9 cellular contexts compared by ENCODE assay signal in the genomic region with DNA sequence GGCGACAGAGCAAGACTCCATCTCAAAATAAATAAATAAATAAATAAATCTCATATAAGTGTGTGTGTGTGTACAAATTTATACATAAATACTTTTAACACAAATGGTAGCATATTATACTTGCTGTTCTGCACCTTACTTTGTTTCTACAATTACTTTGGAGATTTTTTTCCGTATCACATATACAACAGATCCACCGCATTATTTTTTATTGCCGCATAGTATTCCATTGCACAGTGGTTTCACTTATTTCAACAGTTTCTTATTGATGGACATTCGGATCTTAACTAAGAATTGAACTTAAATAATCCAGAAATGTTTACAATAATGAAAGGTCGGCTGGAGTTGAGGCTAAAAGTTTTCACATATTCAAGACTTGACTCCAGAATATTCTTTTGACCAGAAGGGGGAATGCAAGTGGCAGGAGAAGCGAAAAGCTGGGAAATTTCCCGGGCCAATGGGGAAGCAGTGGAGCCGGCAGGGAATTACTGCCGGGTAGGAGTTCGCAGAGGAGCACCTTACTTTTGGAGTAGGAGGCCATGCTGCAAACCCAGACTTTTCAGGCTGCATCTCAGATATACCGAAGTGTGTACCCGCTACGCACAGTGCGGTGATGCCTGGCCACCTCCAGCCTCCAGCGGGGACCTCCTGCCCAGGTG.
DNase-seq lines count a peak whose midpoint lies in the region; ATAC-seq and TF ChIP-seq lines count a peak whose summit lies in the region.
"Had no signal": no experiment of that assay in that cellular context is flagged by ENCODE, and none has a peak within 500 bp of the region (broad histone marks: within the 10 kb centered on the region; RNA-seq: fewer than 3 reads in every experiment).

No MANE protein-coding gene starts in this region.

- H3K36me3 Mint-ChIP-seq in T-helper 1 cell treated with Interleukin-12 subunit alpha and Interleukin-12 subunit beta and Interleukin-4 antibody, amounts not matched to agents 30 μg/mL and 1 μg/mL, for 36 hours (ENCODE audit: low read depth): peaks cover 4% of the 10 kb centered on the region

- no peak overlapping the region for H3K9ac ChIP-seq in iPS-18a (ENCODE audit: low read length)

- peaks cover 7% of the 10 kb centered on the region for H3K4me1 Mint-ChIP-seq in T-helper 1 cell treated with Interleukin-12 subunit alpha and Interleukin-12 subunit beta and Interleukin-4 antibody, amounts not matched to agents 30 μg/mL and 1 μg/mL, for 36 hours (ENCODE audit: low read depth)
- H3K4me1 Mint-ChIP-seq in stimulated activated naive CD8-positive, alpha-beta T cell treated with anti-CD3 and anti-CD28 coated beads, Interleukin-15, amount 100 ng/mL, for 72 hours: peaks cover 13% of the 10 kb centered on the region

- DNase-seq in T-helper 1 cell (no peak), WERI-Rb-1 (no peak), LoVo (ENCODE audit: low spot score) (no peak)
- DNase-seq in stimulated activated naive CD8-positive, alpha-beta T cell treated with anti-CD3 and anti-CD28 coated beads, Interleukin-15, amount 100 ng/mL, for 72 hours: no peak

- H3K36me3 ChIP-seq in WERI-Rb-1 (no peaks in the 10 kb centered on the region), iPS-18a (ENCODE audit: control insufficient read depth, low read depth, low read length) (no peaks in the 10 kb centered on the region)

- peak; percentile 48 for ATAC-seq in stimulated activated naive CD8-positive, alpha-beta T cell treated with anti-CD3 and anti-CD28 coated beads, Interleukin-15, amount 100 ng/mL, for 72 hours
- no peak for ATAC-seq in HG03565 (IDR thresholded peaks at IDR 0.05; ENCODE audit: unreplicated experiment)
- no peak for ATAC-seq in GM18909 (IDR thresholded peaks at IDR 0.05; ENCODE audit: poor library complexity, unreplicated experiment)
- ATAC-seq: K562 had no signal

- H3K27ac Mint-ChIP-seq in T-helper 1 cell treated with Interleukin-12 subunit alpha and Interleukin-12 subunit beta and Interleukin-4 antibody, amounts not matched to agents 30 μg/mL and 1 μg/mL, for 36 hours: no peak overlapping the region
- H3K27ac Mint-ChIP-seq in stimulated activated naive CD8-positive, alpha-beta T cell treated with anti-CD3 and anti-CD28 coated beads, Interleukin-15, amount 100 ng/mL, for 72 hours: no peak overlapping the region

- peaks cover 44% of the 10 kb centered on the region for H3K27me3 Mint-ChIP-seq in T-helper 1 cell treated with Interleukin-12 subunit alpha and Interleukin-12 subunit beta and Interleukin-4 antibody, amounts not matched to agents 30 μg/mL and 1 μg/mL, for 36 hours (ENCODE audit: low read depth)
- peaks cover 52% of the 10 kb centered on the region for H3K27me3 Mint-ChIP-seq in stimulated activated naive CD8-positive, alpha-beta T cell treated with anti-CD3 and anti-CD28 coated beads, Interleukin-15, amount 100 ng/mL, for 72 hours

- no peaks in the 10 kb centered on the region for H3K27me3 ChIP-seq in WERI-Rb-1 (ENCODE audit: insufficient read depth, low read depth, severe bottlenecking)
- H3K27me3 ChIP-seq in iPS-18a (ENCODE audit: control insufficient read depth, insufficient read depth, low read length): peaks cover 50% of the 10 kb centered on the region

- no peak overlapping the region for H3K27ac ChIP-seq in WERI-Rb-1
- no peak overlapping the region for H3K27ac ChIP-seq in iPS-18a (ENCODE audit: low read length)

- H3K9me3 ChIP-seq in WERI-Rb-1 (ENCODE audit: severe bottlenecking) (no peaks in the 10 kb centered on the region), iPS-18a (ENCODE audit: control insufficient read depth, low read depth, low read length) (no peaks in the 10 kb centered on the region)

- TF ChIP-seq CTCF in WERI-Rb-1 (IDR thresholded peaks at IDR 0.05; ENCODE audit: low read depth, low read length): no peak

- H3K4me3 Mint-ChIP-seq in T-helper 1 cell treated with Interleukin-12 subunit alpha and Interleukin-12 subunit beta and Interleukin-4 antibody, amounts not matched to agents 30 μg/mL and 1 μg/mL, for 36 hours: peak overlapping the region; percentile 41
- peak overlapping the region; percentile 49 to 73 for H3K4me3 Mint-ChIP-seq in stimulated activated naive CD8-positive, alpha-beta T cell treated with anti-CD3 and anti-CD28 coated beads, Interleukin-15, amount 100 ng/mL, for 72 hours

- no peaks in the 10 kb centered on the region for H3K4me1 ChIP-seq in iPS-18a (ENCODE audit: control insufficient read depth, low read depth, low read length)

- no peaks in the 10 kb centered on the region for H3K9me3 Mint-ChIP-seq in T-helper 1 cell treated with Interleukin-12 subunit alpha and Interleukin-12 subunit beta and Interleukin-4 antibody, amounts not matched to agents 30 μg/mL and 1 μg/mL, for 36 hours
- H3K9me3 Mint-ChIP-seq in stimulated activated naive CD8-positive, alpha-beta T cell treated with anti-CD3 and anti-CD28 coated beads, Interleukin-15, amount 100 ng/mL, for 72 hours: no peaks in the 10 kb centered on the region

- H3K4me3 ChIP-seq in WERI-Rb-1 (ENCODE audit: low read depth, low read length): peak overlapping the region; percentile 61
- H3K4me3 ChIP-seq in iPS-18a (ENCODE audit: low read length): peak overlapping the region; percentile 65
- H3K4me3 ChIP-seq: K562 had no signal
